In genomic region chr12:112172556-112173324, GRCh38 we compare ENCODE assay signal across 22 cellular contexts. TPM values are rescaled to one million over a fixed set of nuclear protein-coding genes. Genes with fewer than 3 reads are reported as not detected.
DNase-seq lines count a peak whose midpoint lies in the region; ATAC-seq and TF ChIP-seq lines count a peak whose summit lies in the region.
"Had no signal": no experiment of that assay in that cellular context is flagged by ENCODE, and none has a peak within 500 bp of the region (broad histone marks: within the 10 kb centered on the region; RNA-seq: fewer than 3 reads in every experiment).

No MANE protein-coding gene starts in this region.

- H3K27ac Mint-ChIP-seq in T-helper 17 cell = peak overlapping the region; percentile 45
- H3K27ac Mint-ChIP-seq in neural crest cell (ENCODE audit: unreplicated experiment) = peak overlapping the region; percentile 87
- peak overlapping the region; percentile 47 for H3K27ac Mint-ChIP-seq in stimulated activated naive B cell treated with anti-CD40 and anti-IgM and Interleukin-4, amounts not matched to agents 10 μg/mL and 1 μg/mL and 100 μg/mL, for 72 hours
- H3K27ac Mint-ChIP-seq in activated CD8-positive, alpha-beta memory T cell treated with anti-CD3 and anti-CD28 coated beads, Interleukin-2, amount 10 ng/mL, durations not matched to agents 7 days and 5 days = no peak overlapping the region
- H3K27ac Mint-ChIP-seq: CD4-positive, alpha-beta T cell had no signal

- no peaks in the 10 kb centered on the region for H3K4me1 ChIP-seq in heart left ventricle
- H3K4me1 ChIP-seq: A549, Caco-2 had no signal

- H3K4me3 Mint-ChIP-seq in T-helper 17 cell = no peak overlapping the region
- H3K4me3 Mint-ChIP-seq in neural crest cell = no peak overlapping the region
- no peak overlapping the region for H3K4me3 Mint-ChIP-seq in stimulated activated naive B cell treated with anti-CD40 and anti-IgM and Interleukin-4, amounts not matched to agents 10 μg/mL and 1 μg/mL and 100 μg/mL, for 72 hours
- H3K4me3 Mint-ChIP-seq in activated CD8-positive, alpha-beta memory T cell treated with anti-CD3 and anti-CD28 coated beads, Interleukin-2, amount 10 ng/mL, durations not matched to agents 7 days and 5 days = no peak overlapping the region
- H3K4me3 Mint-ChIP-seq: CD4-positive, alpha-beta T cell had no signal

- ATAC-seq in Right ventricle myocardium superior (ENCODE audit: poor library complexity) (no peak), heart left ventricle (no peak), T-helper 17 cell (no peak), GM18861 (IDR thresholded peaks at IDR 0.05; ENCODE audit: unreplicated experiment) (no peak)
- ATAC-seq in stimulated activated naive B cell treated with anti-CD40 and anti-IgM and Interleukin-4, amounts not matched to agents 10 μg/mL and 1 μg/mL and 100 μg/mL, for 72 hours (replicated peaks) = no peak
- ATAC-seq in activated CD8-positive, alpha-beta memory T cell treated with anti-CD3 and anti-CD28 coated beads, Interleukin-2, amount 10 ng/mL, durations not matched to agents 7 days and 5 days = no peak
- ATAC-seq: A549, Panc1 had no signal

- H3K36me3 Mint-ChIP-seq in T-helper 17 cell (ENCODE audit: low read depth) (no peaks in the 10 kb centered on the region), neural crest cell (ENCODE audit: low read depth) (peaks cover 8% of the 10 kb centered on the region)
- peaks cover 39 to 52% of the 10 kb centered on the region in 2 donors for H3K36me3 Mint-ChIP-seq in stimulated activated naive B cell treated with anti-CD40 and anti-IgM and Interleukin-4, amounts not matched to agents 10 μg/mL and 1 μg/mL and 100 μg/mL, for 72 hours
- peaks cover 13% of the 10 kb centered on the region for H3K36me3 Mint-ChIP-seq in activated CD8-positive, alpha-beta memory T cell treated with anti-CD3 and anti-CD28 coated beads, Interleukin-2, amount 10 ng/mL, durations not matched to agents 7 days and 5 days

- no peak overlapping the region for H3K4me3 ChIP-seq in heart left ventricle
- H3K4me3 ChIP-seq: A549; BLaER1 treated with 17β-estradiol and CSF1 and Interleukin-3, amounts not matched to agents 10 nM and 100 nM; MG63; SK-N-MC had no signal

- intact Hi-C loops in Right ventricle myocardium superior (cut with DNase I) = no loop called here
- intact Hi-C loops in heart left ventricle (cut with DNase I) = no loop called here

- peak; percentile 19 for DNase-seq in Right ventricle myocardium superior
- no peak for DNase-seq in heart left ventricle
- DNase-seq in T-helper 17 cell = no peak
- DNase-seq in neural crest cell (ENCODE audit: low read depth, low spot score) = no peak
- no peak for DNase-seq in stimulated activated naive B cell treated with anti-CD40 and anti-IgM and Interleukin-4, amounts not matched to agents 10 μg/mL and 1 μg/mL and 100 μg/mL, for 72 hours
- DNase-seq in KG1 (lab: John Stamatoyannopoulos, UW) = no peak
- DNase-seq in activated CD8-positive, alpha-beta memory T cell treated with anti-CD3 and anti-CD28 coated beads, Interleukin-2, amount 10 ng/mL, durations not matched to agents 7 days and 5 days = no peak
- DNase-seq: AML-193; Caco-2; CD4-positive, alpha-beta T cell; DMS 273 treated with DMSO at 0.1 percent for 48 hours; DND-41; KBM-7; MG63; NCI-H2227 treated with DMSO at 0.1 percent for 48 hours; NCI-H526 treated with DMSO at 0.1 percent for 48 hours had no signal

- no peak for TF ChIP-seq CTCF in heart left ventricle (IDR thresholded peaks at IDR 0.05)
- TF ChIP-seq CTCF in neural crest cell (conservative IDR thresholded peaks at IDR 0.05) = no peak

- no peaks in the 10 kb centered on the region for H3K9me3 ChIP-seq in heart left ventricle
- no peaks in the 10 kb centered on the region for H3K9me3 ChIP-seq in T-helper 17 cell (ENCODE audit: control insufficient read depth, low read length, poor library complexity, severe bottlenecking)
- H3K9me3 ChIP-seq: A549; BLaER1 treated with 17β-estradiol and CSF1 and Interleukin-3, amounts not matched to agents 10 nM and 100 nM; Caco-2; MG63 had no signal

- H3K36me3 ChIP-seq in heart left ventricle = peaks cover 0 to 95% (median 69%) of the 10 kb centered on the region in 9 donors
- H3K36me3 ChIP-seq: MG63 had no signal

- WGBS in heart left ventricle, 4 donors = 94 to 97% (median 95%) methylated on average over 21 of the region's 21 CpGs

- H3K27ac ChIP-seq in heart left ventricle = no peak overlapping the region
- H3K27ac ChIP-seq: A549; BLaER1 treated with 17β-estradiol and CSF1 and Interleukin-3, amounts not matched to agents 10 nM and 100 nM; RWPE1; SK-N-MC had no signal

- CTCF ChIA-PET in activated CD8-positive, alpha-beta memory T cell treated with anti-CD3 and anti-CD28 coated beads, Interleukin-2, amount 10 ng/mL, durations not matched to agents 7 days and 5 days (lab: Charles Lee) = no interaction called here

- H3K27me3 Mint-ChIP-seq in T-helper 17 cell (no peaks in the 10 kb centered on the region), neural crest cell (ENCODE audit: low read depth) (no peaks in the 10 kb centered on the region)
- no peaks in the 10 kb centered on the region for H3K27me3 Mint-ChIP-seq in stimulated activated naive B cell treated with anti-CD40 and anti-IgM and Interleukin-4, amounts not matched to agents 10 μg/mL and 1 μg/mL and 100 μg/mL, for 72 hours
- no peaks in the 10 kb centered on the region for H3K27me3 Mint-ChIP-seq in activated CD8-positive, alpha-beta memory T cell treated with anti-CD3 and anti-CD28 coated beads, Interleukin-2, amount 10 ng/mL, durations not matched to agents 7 days and 5 days
- H3K27me3 Mint-ChIP-seq: CD4-positive, alpha-beta T cell had no signal

- H3K4me1 Mint-ChIP-seq in T-helper 17 cell (no peaks in the 10 kb centered on the region), neural crest cell (peaks cover 7% of the 10 kb centered on the region)
- peaks cover 6 to 10% of the 10 kb centered on the region in 2 donors for H3K4me1 Mint-ChIP-seq in stimulated activated naive B cell treated with anti-CD40 and anti-IgM and Interleukin-4, amounts not matched to agents 10 μg/mL and 1 μg/mL and 100 μg/mL, for 72 hours
- H3K4me1 Mint-ChIP-seq in activated CD8-positive, alpha-beta memory T cell treated with anti-CD3 and anti-CD28 coated beads, Interleukin-2, amount 10 ng/mL, durations not matched to agents 7 days and 5 days = peaks cover 3% of the 10 kb centered on the region

- TF ChIP-seq POLR2A in heart left ventricle (IDR thresholded peaks at IDR 0.05) = no peak

- no peaks in the 10 kb centered on the region for H3K27me3 ChIP-seq in heart left ventricle
- H3K27me3 ChIP-seq: BLaER1 treated with 17β-estradiol and CSF1 and Interleukin-3, amounts not matched to agents 10 nM and 100 nM; MG63 had no signal

- no peaks in the 10 kb centered on the region for H3K9me3 Mint-ChIP-seq in neural crest cell
- no peaks in the 10 kb centered on the region for H3K9me3 Mint-ChIP-seq in stimulated activated naive B cell treated with anti-CD40 and anti-IgM and Interleukin-4, amounts not matched to agents 10 μg/mL and 1 μg/mL and 100 μg/mL, for 72 hours
- H3K9me3 Mint-ChIP-seq in activated CD8-positive, alpha-beta memory T cell treated with anti-CD3 and anti-CD28 coated beads, Interleukin-2, amount 10 ng/mL, durations not matched to agents 7 days and 5 days (ENCODE audit: low read depth) = no peaks in the 10 kb centered on the region
- H3K9me3 Mint-ChIP-seq: CD4-positive, alpha-beta T cell had no signal

RNA-seq across cellular contexts. Expression of gene TRAFD1, which starts 47.4 kb away (rescaled TPM):
- total RNA-seq in Right ventricle myocardium superior (17.4 TPM), heart left ventricle (10 to 100 TPM; 17.0 to 84.7 (median 26.4) TPM), T-helper 17 cell (10 to 100 TPM; 24.3 to 26.2 TPM), neural crest cell (41.5 and 44.2 TPM in 2 replicates)
- polyA plus RNA-seq in heart left ventricle = 10 to 100 TPM in 1 of 2 donors, 1 to 10 TPM in 1; 6.7 to 22.3 TPM
- total RNA-seq in activated CD8-positive, alpha-beta memory T cell treated with anti-CD3 and anti-CD28 coated beads, Interleukin-2, amount 10 ng/mL, durations not matched to agents 7 days and 5 days = 10 to 100 TPM; 52.1 to 56.8 TPM
